In genomic region chr11:120389693-120390584, GRCh38 we compare ENCODE assay signal across 26 cellular contexts. TPM values are rescaled to one million over a fixed set of nuclear protein-coding genes. Genes with fewer than 3 reads are reported as not detected.
DNase-seq lines count a peak whose midpoint lies in the region; ATAC-seq, FAIRE-seq and TF ChIP-seq lines count a peak whose summit lies in the region.
"Had no signal": no experiment of that assay in that cellular context is flagged by ENCODE, and none has a peak within 500 bp of the region (broad histone marks: within the 10 kb centered on the region; RNA-seq: fewer than 3 reads in every experiment).

No MANE protein-coding gene starts in this region.

- POLR2A ChIA-PET in HepG2 (lab: Yijun Ruan, JAX), result interaction anchor here (1.2 to 1.8 kb wide), 3 partner anchors 11 to 52 kb away, joined by 4 to 17 read pairs (median 10); no protein-coding TSS in a partner anchor

- TF ChIP-seq RAD21 in HepG2 (CRISPR knock-in tag; IDR thresholded peaks at IDR 0.05), result no peak

- H3K36me3 ChIP-seq in left ventricle myocardium inferior, result no peaks in the 10 kb centered on the region
- H3K36me3 ChIP-seq in HepG2 (replicated peaks in 1 of 2; ENCODE audit: control insufficient read depth in 1 of 2, insufficient read depth in 2 of 2, low read length in 2 of 2), result no peaks in the 10 kb centered on the region
- no peaks in the 10 kb centered on the region for H3K36me3 ChIP-seq in thyroid gland
- no peaks in the 10 kb centered on the region for H3K36me3 ChIP-seq in esophagus squamous epithelium
- H3K36me3 ChIP-seq: MG63, prostate gland, thoracic aorta had no signal

- peaks cover 89% of the 10 kb centered on the region for H3K79me2 ChIP-seq in HepG2 (ENCODE audit: insufficient read depth, low read length)

- H3K9me3 ChIP-seq in left ventricle myocardium inferior (replicated peaks), result peaks cover 9% of the 10 kb centered on the region
- no peaks in the 10 kb centered on the region for H3K9me3 ChIP-seq in right cardiac atrium (ENCODE audit: control insufficient read depth, low read length)
- H3K9me3 ChIP-seq in HepG2 (ENCODE audit: low read length), result no peaks in the 10 kb centered on the region
- no peaks in the 10 kb centered on the region for H3K9me3 ChIP-seq in thyroid gland
- H3K9me3 ChIP-seq in esophagus squamous epithelium, result no peaks in the 10 kb centered on the region
- H3K9me3 ChIP-seq: prostate gland, thoracic aorta had no signal

- H3K4me3 ChIP-seq in left ventricle myocardium inferior, result no peak overlapping the region
- no peak overlapping the region for H3K4me3 ChIP-seq in right cardiac atrium (ENCODE audit: low read length)
- H3K4me3 ChIP-seq in HepG2 (replicated peaks in 1 of 3; ENCODE audit: insufficient read depth in 1 of 3, low read depth in 2 of 3, low read length in 3 of 3), result peak overlapping the region in 2 of 3 experiments; percentile 32 to 39; a peak in 1 of 6 replicates
- H3K4me3 ChIP-seq in thyroid gland (replicated peaks in 1 of 3), result no peak overlapping the region
- H3K4me3 ChIP-seq in esophagus squamous epithelium, result no peak overlapping the region
- H3K4me3 ChIP-seq: MG63, prostate gland, thoracic aorta had no signal

- CTCF ChIA-PET in HepG2 (lab: Yijun Ruan, JAX; ENCODE audit: low intra/inter-chr PET ratio, low total read pairs), result no interaction called here

- H3K4me1 Mint-ChIP-seq in brain, result peaks cover 59% of the 10 kb centered on the region
- H3K4me1 Mint-ChIP-seq: central memory CD8-positive, alpha-beta T cell had no signal

- H3K36me3 Mint-ChIP-seq in brain, result peaks cover 38% of the 10 kb centered on the region

- H3K27ac ChIP-seq in left ventricle myocardium inferior (replicated peaks) (peak overlapping the region; percentile 57), right cardiac atrium (ENCODE audit: low read length) (no peak overlapping the region), HepG2 (ENCODE audit: extremely low read length, insufficient read depth, low read length) (peak overlapping the region; percentile 82), thyroid gland (no peak overlapping the region), esophagus squamous epithelium (no peak overlapping the region)
- H3K27ac ChIP-seq: prostate gland, thoracic aorta, VCaP had no signal

- TF ChIP-seq CTCF in left ventricle myocardium inferior (IDR thresholded peaks at IDR 0.05; ENCODE audit: borderline replicate concordance), result no peak
- TF ChIP-seq CTCF in brain (conservative IDR thresholded peaks at IDR 0.05), result no peak
- no peak for TF ChIP-seq CTCF in HepG2 (CRISPR knock-in tag; IDR thresholded peaks at IDR 0.05)
- TF ChIP-seq CTCF in thyroid gland (IDR thresholded peaks at IDR 0.05), result no peak
- no peak for TF ChIP-seq CTCF in esophagus squamous epithelium (IDR thresholded peaks at IDR 0.05)

- no peak for TF ChIP-seq POLR2A in HepG2 (IDR thresholded peaks at IDR 0.05; ENCODE audit: insufficient read depth in 1 of 2, low read depth in 2 of 2, low read length in 2 of 2)
- no peak for TF ChIP-seq POLR2A in thyroid gland (IDR thresholded peaks at IDR 0.05)
- no peak for TF ChIP-seq POLR2A in esophagus squamous epithelium (IDR thresholded peaks at IDR 0.05)

- peaks cover 9% of the 10 kb centered on the region for H4K20me1 ChIP-seq in HepG2 (ENCODE audit: insufficient read depth, low read length)

- H3K27me3 Mint-ChIP-seq in brain, result peaks cover 4% of the 10 kb centered on the region

- BruUV-seq in HepG2 (replicated peaks; lab: Mats Ljungman, UMichigan), result no TSS peak

- peak overlapping the region in 2 of 5 experiments; percentile 6 to 13 for H3K27ac Mint-ChIP-seq in brain
- H3K27ac Mint-ChIP-seq: activated T-cell treated with anti-CD3 and anti-CD28 coated beads, Interleukin-2, amount 50 U/mL, for 24 hours; CD4-positive, alpha-beta T cell; memory B cell; stimulated activated naive CD8-positive, alpha-beta T cell treated with anti-CD3 and anti-CD28 coated beads, Interleukin-15, Interleukin-2, amounts not matched to agents 100 ng/mL and 50 ng/mL, for 24 hours had no signal

- no peak overlapping the region for H3K9ac ChIP-seq in HepG2 (ENCODE audit: insufficient read depth, low read depth, low read length)

- in situ Hi-C loops in HepG2 (cut with HindIII; ENCODE audit: extremely low pct_ligation_motif_present, low pct_unique_long_range_greater_than_20kb), result loop anchor here (5.0 kb wide), 1 partner anchor 53 kb away; the partner anchor contains the start of gene ARHGEF12

- H3K4me3 Mint-ChIP-seq in brain, result peak overlapping the region in 3 of 5 experiments; percentile 3 to 27 (median 7)
- H3K4me3 Mint-ChIP-seq: activated T-cell treated with anti-CD3 and anti-CD28 coated beads, Interleukin-2, amount 50 U/mL, for 24 hours; CD4-positive, alpha-beta T cell; central memory CD8-positive, alpha-beta T cell; memory B cell; stimulated activated naive CD8-positive, alpha-beta T cell treated with anti-CD3 and anti-CD28 coated beads, Interleukin-15, Interleukin-2, amounts not matched to agents 100 ng/mL and 50 ng/mL, for 24 hours had no signal

- H3K27me3 ChIP-seq in left ventricle myocardium inferior (ENCODE audit: low read depth) (no peaks in the 10 kb centered on the region), right cardiac atrium (ENCODE audit: control insufficient read depth, insufficient read depth) (no peaks in the 10 kb centered on the region), HepG2 (ENCODE audit: control insufficient read depth in 1 of 2, insufficient read depth in 2 of 2, low read length in 2 of 2) (no peaks in the 10 kb centered on the region), thyroid gland (no peaks in the 10 kb centered on the region), esophagus squamous epithelium (no peaks in the 10 kb centered on the region)
- H3K27me3 ChIP-seq: MG63 had no signal

- peaks cover 6 to 30% (median 10%) of the 10 kb centered on the region in 5 experiments for H3K9me3 Mint-ChIP-seq in brain
- H3K9me3 Mint-ChIP-seq: CD4-positive, alpha-beta T cell; central memory CD8-positive, alpha-beta T cell had no signal

- TF ChIP-seq EP300 in HepG2 (IDR thresholded peaks at IDR 0.05; ENCODE audit: low read depth in 2 of 2, low read length in 2 of 2) (no peak), HepG2 (CRISPR knock-in tag; IDR thresholded peaks at IDR 0.05; ENCODE audit: borderline replicate concordance) (no peak)

- FAIRE-seq in HepG2 (lab: Jason Lieb, UNC), result no peak
- FAIRE-seq: A204.1 had no signal

- DNase-seq in left ventricle myocardium inferior, result no peak
- DNase-seq in right cardiac atrium, result no peak
- DNase-seq in HepG2 (ENCODE audit: low spot score), result no peak
- DNase-seq in thyroid gland, result no peak
- DNase-seq in esophagus squamous epithelium (lab: John Stamatoyannopoulos, UW), result no peak
- DNase-seq in DMS79 treated with DMSO at 0.1 percent for 48 hours (lab: John Stamatoyannopoulos, UW), result no peak
- no peak for DNase-seq in cerebellar nuclear complex (lab: John Stamatoyannopoulos, UW)
- DNase-seq: activated CD4-positive, alpha-beta T cell treated with anti-CD3 and anti-CD28 coated beads for 48 hours; activated gamma-delta T cell; activated T-cell treated with anti-CD3 and anti-CD28 coated beads, Interleukin-2, amount 50 U/mL, for 24 hours; AML-193; CD4-positive, alpha-beta T cell; GOT3; left cardiac atrium; MG63; NCI-H2081 treated with DMSO at 0.1 percent for 48 hours; NCI-H345; NCI-H774 had no signal

- H2AFZ ChIP-seq in HepG2 (ENCODE audit: low read length), result no peak overlapping the region

- peak overlapping the region; percentile 68 for H3K4me2 ChIP-seq in HepG2 (ENCODE audit: low read depth, low read length)

- H3K4me1 ChIP-seq in left ventricle myocardium inferior (peaks cover 75% of the 10 kb centered on the region), right cardiac atrium (ENCODE audit: control insufficient read depth, insufficient read depth, low read length) (peaks cover 3% of the 10 kb centered on the region), HepG2 (ENCODE audit: insufficient read depth, low read length) (peaks cover 72% of the 10 kb centered on the region), thyroid gland (peaks cover under 1 to 31% of the 10 kb centered on the region in 2 donors), esophagus squamous epithelium (peaks cover 3 to 71% (median 35%) of the 10 kb centered on the region in 3 donors)
- H3K4me1 ChIP-seq: prostate gland had no signal

- ATAC-seq in right cardiac atrium, result no peak
- no peak for ATAC-seq in HepG2
- ATAC-seq: left cardiac atrium had no signal

- 74% methylated on average over 5 of the region's 5 CpGs for WGBS in right cardiac atrium
- WGBS in HepG2 (ENCODE audit: low lambda C conversion rate), result 96% methylated on average over 5 of the region's 5 CpGs
- whole genome bisulfite sequencing in thyroid gland, 2 donors, result 85 to 88% methylated on average over 5 of the region's 5 CpGs
- WGBS in esophagus squamous epithelium, 2 donors, result 67 to 69% methylated on average over 5 of the region's 5 CpGs

- intact Hi-C loops in left ventricle myocardium inferior (cut with micrococcal nuclease) (no loop called here), right cardiac atrium (cut with DNase I) (loop anchor here in 1 of 4 donors (5.0 kb wide), 1 partner anchor 48 kb away; no protein-coding TSS in a partner anchor), HepG2 (cut with micrococcal nuclease; ENCODE audit: unreplicated experiment) (loop anchor here (2.0 kb wide), 1 partner anchor 17 kb away; no protein-coding TSS in a partner anchor), thyroid gland (cut with DNase I) (no loop called here), esophagus squamous epithelium (cut with DNase I) (no loop called here)

RNA-seq across cellular contexts. Expression of gene ARHGEF12, which starts 53.7 kb away (rescaled TPM):
- total RNA-seq in left ventricle myocardium inferior, result 92.9 TPM
- total RNA-seq in right cardiac atrium, result 100 to 1,000 TPM in 2 of 4 donors, 10 to 100 TPM in 2; 93.1 to 112 (median 97.3) TPM
- 26.1 TPM for polyA plus RNA-seq in right cardiac atrium
- polyA plus RNA-seq in brain (ENCODE audit: insufficient read depth, low read depth, low replicate concordance), result 26.1 TPM
- total RNA-seq in HepG2 (2016; rRNA removed; fragmentation: Illumina TruSeq; extraction: Trizol), result 54.4 and 72.2 TPM in 2 replicates
- 23.8 and 24.8 TPM in 2 replicates for total RNA-seq in HepG2 (2016; cell fraction: cytosol; rRNA removed; fragmentation: Illumina TruSeq; extraction: Trizol; ENCODE audit: low read depth)
- 51.9 and 66.9 TPM in 2 replicates for total RNA-seq in HepG2 (2016; cell fraction: insoluble cytoplasmic fraction; rRNA removed; fragmentation: Illumina TruSeq; extraction: Trizol)
- 27.8 and 29.0 TPM in 2 replicates for total RNA-seq in HepG2 (2016; cell fraction: membrane; rRNA removed; fragmentation: Illumina TruSeq; extraction: Trizol)
- total RNA-seq in HepG2 (2016; cell fraction: nucleus; rRNA removed; fragmentation: Illumina TruSeq; extraction: Trizol), result 65.7 and 68.9 TPM in 2 replicates
- 16.2 and 17.9 TPM in 2 replicates for polyA plus RNA-seq in HepG2 (2011; rRNA removed)
- 10.1 and 15.9 TPM in 2 replicates for polyA plus RNA-seq in HepG2 (2011; cell fraction: cytosol; rRNA removed)
- polyA plus RNA-seq in HepG2 (2011; cell fraction: nucleus; rRNA removed), result 18.6 and 22.0 TPM in 2 replicates
- polyA plus RNA-seq in HepG2 (2012), result 30.2 and 31.4 TPM in 2 replicates
- polyA plus RNA-seq in HepG2 (2016; cell fraction: cytosol; fragmentation: Illumina TruSeq; extraction: Trizol; ENCODE audit: low read depth), result 0.95 and 1.2 TPM in 2 replicates
- polyA plus RNA-seq in HepG2 (2016; cell fraction: insoluble cytoplasmic fraction; fragmentation: Illumina TruSeq; extraction: Trizol; ENCODE audit: low read depth), result 35.8 and 36.1 TPM in 2 replicates
- polyA plus RNA-seq in HepG2 (2016; cell fraction: membrane; fragmentation: Illumina TruSeq; extraction: Trizol; ENCODE audit: low read depth), result 5.1 and 6.3 TPM in 2 replicates
- 31.1 and 33.7 TPM in 2 replicates for polyA plus RNA-seq in HepG2 (2016; cell fraction: nucleus; fragmentation: Illumina TruSeq; extraction: Trizol; ENCODE audit: insufficient read depth, low read depth)
- 46.5 and 46.8 TPM in 2 replicates for polyA minus RNA-seq in HepG2 (2011; rRNA and poly(A)+ RNA removed; ENCODE audit: low replicate concordance)
- 52.1 and 66.1 TPM in 2 replicates for polyA minus RNA-seq in HepG2 (2011; cell fraction: cytosol; rRNA and poly(A)+ RNA removed)
- polyA minus RNA-seq in HepG2 (2011; cell fraction: nucleus; rRNA and poly(A)+ RNA removed), result 151 and 164 TPM in 2 replicates
- 100 to 1,000 TPM; 169 to 268 (median 197) TPM for total RNA-seq in thyroid gland
- 100 to 1,000 TPM in 1 of 4 donors, 10 to 100 TPM in 3; 57.4 to 106 (median 70.7) TPM for total RNA-seq in esophagus squamous epithelium

Comparison
In these comparisons a context has a peak if more than half of its experiments do, and no peak if none do; other contexts are left out.
1. H3K27ac ChIP-seq: peak in left ventricle myocardium inferior (single experiment) and HepG2 (single experiment); none in right cardiac atrium (single experiment), thyroid gland (0 of 3) and esophagus squamous epithelium (0 of 4).
2. H3K4me3 ChIP-seq: peak in HepG2 (2 of 3); none in left ventricle myocardium inferior (single experiment), right cardiac atrium (single experiment), thyroid gland (0 of 3) and esophagus squamous epithelium (0 of 4).